In the genomic region with DNA sequence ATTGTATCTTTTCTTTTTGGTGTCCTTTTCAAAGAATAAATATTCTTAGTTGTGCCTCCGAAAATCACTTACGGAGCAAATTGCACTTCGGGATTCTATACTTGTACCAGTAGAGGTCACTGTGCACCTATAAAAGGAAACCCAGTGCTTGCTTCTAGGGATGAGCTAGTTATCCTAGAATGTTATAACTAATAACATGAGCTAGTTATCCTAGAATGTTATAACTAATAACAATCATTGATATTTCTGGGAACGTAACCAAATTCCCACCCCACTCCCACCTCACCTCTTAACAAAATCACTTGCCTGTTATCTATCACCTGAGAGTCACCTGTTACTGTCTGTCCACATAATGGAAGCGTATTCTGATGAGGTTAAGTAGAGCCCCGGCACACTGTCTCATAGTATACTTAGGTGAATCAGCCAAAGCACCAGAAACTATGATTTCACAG, we compare ENCODE assay signal across 8 cellular contexts.
DNase-seq lines count a peak whose midpoint lies in the region; ATAC-seq, FAIRE-seq and TF ChIP-seq lines count a peak whose summit lies in the region.

No MANE protein-coding gene starts in this region.

- no peak overlapping the region for H3K27ac ChIP-seq in keratinocyte (ENCODE audit: control insufficient read depth, insufficient read depth, low read length)
- H3K27ac ChIP-seq in upper lobe of right lung = no peak overlapping the region

- FAIRE-seq in keratinocyte (lab: Jason Lieb, UNC) = peak; percentile 75

- intact Hi-C loops in upper lobe of right lung (cut with DNase I) = no loop called here

- peaks cover 4% of the 10 kb centered on the region for H3K4me1 Mint-ChIP-seq in stimulated activated naive CD8-positive, alpha-beta T cell treated with anti-CD3 and anti-CD28 coated beads, Interleukin-15, Interleukin-2, amounts not matched to agents 100 ng/mL and 50 ng/mL, for 24 hours (ENCODE audit: low read depth)
- peaks cover 11% of the 10 kb centered on the region for H3K4me1 Mint-ChIP-seq in stimulated activated naive CD8-positive, alpha-beta T cell treated with anti-CD3 and anti-CD28 coated beads, Interleukin-15, amount 100 ng/mL, for 72 hours

- H3K27me3 ChIP-seq in keratinocyte (ENCODE audit: control insufficient read depth, extremely low read depth, insufficient read depth, low read length) (no peaks in the 10 kb centered on the region), upper lobe of right lung (no peaks in the 10 kb centered on the region)

- no peak for DNase-seq in stimulated activated naive CD8-positive, alpha-beta T cell treated with anti-CD3 and anti-CD28 coated beads, Interleukin-15, amount 100 ng/mL, for 72 hours
- DNase-seq in NCI-H187 treated with DMSO at 0.1 percent for 48 hours (lab: John Stamatoyannopoulos, UW) = peak; percentile 19
- peak; percentile 64 for DNase-seq in astrocyte of the cerebellum (ENCODE audit: low read depth)
- no peak for DNase-seq in keratinocyte (ENCODE audit: low read depth, low spot score)
- DNase-seq in upper lobe of right lung = no peak
- no peak for DNase-seq in effector CD8-positive, alpha-beta T cell (lab: John Stamatoyannopoulos, UW)

- H2AFZ ChIP-seq in keratinocyte (ENCODE audit: control insufficient read depth, low read length) = no peak overlapping the region

- H3K9me3 Mint-ChIP-seq in stimulated activated naive CD8-positive, alpha-beta T cell treated with anti-CD3 and anti-CD28 coated beads, Interleukin-15, Interleukin-2, amounts not matched to agents 100 ng/mL and 50 ng/mL, for 24 hours = no peaks in the 10 kb centered on the region
- no peaks in the 10 kb centered on the region for H3K9me3 Mint-ChIP-seq in stimulated activated naive CD8-positive, alpha-beta T cell treated with anti-CD3 and anti-CD28 coated beads, Interleukin-15, amount 100 ng/mL, for 72 hours

- H3K4me3 Mint-ChIP-seq in stimulated activated naive CD8-positive, alpha-beta T cell treated with anti-CD3 and anti-CD28 coated beads, Interleukin-15, Interleukin-2, amounts not matched to agents 100 ng/mL and 50 ng/mL, for 24 hours = no peak overlapping the region
- no peak overlapping the region for H3K4me3 Mint-ChIP-seq in stimulated activated naive CD8-positive, alpha-beta T cell treated with anti-CD3 and anti-CD28 coated beads, Interleukin-15, amount 100 ng/mL, for 72 hours

- H3K36me3 ChIP-seq in keratinocyte (ENCODE audit: control insufficient read depth in 2 of 2, extremely low read depth in 1 of 2, insufficient read depth in 2 of 2, low read length in 2 of 2) (peaks cover 0 to 3% of the 10 kb centered on the region in 2 experiments), upper lobe of right lung (peaks cover 3% of the 10 kb centered on the region)

- no peaks in the 10 kb centered on the region for H3K9me1 ChIP-seq in keratinocyte (ENCODE audit: control insufficient read depth, extremely low read depth, insufficient read depth, low read length)

- peaks cover 8% of the 10 kb centered on the region for H3K36me3 Mint-ChIP-seq in stimulated activated naive CD8-positive, alpha-beta T cell treated with anti-CD3 and anti-CD28 coated beads, Interleukin-15, Interleukin-2, amounts not matched to agents 100 ng/mL and 50 ng/mL, for 24 hours (ENCODE audit: low read depth)

- dilution Hi-C loops in keratinocyte (cut with MboI; ENCODE audit: extremely low pct_ligation_motif_present, low sequenced_read_pairs) = no loop called here

- H3K4me1 ChIP-seq in keratinocyte (ENCODE audit: control insufficient read depth, extremely low read depth, insufficient read depth, low read length) (no peaks in the 10 kb centered on the region), upper lobe of right lung (peaks cover 3% of the 10 kb centered on the region)

- in situ Hi-C loops in astrocyte of the cerebellum (cut with HindIII; ENCODE audit: low sequenced_read_pairs) = no loop called here

- ATAC-seq in stimulated activated naive CD8-positive, alpha-beta T cell treated with anti-CD3 and anti-CD28 coated beads, Interleukin-15, amount 100 ng/mL, for 72 hours = no peak
- ATAC-seq in upper lobe of right lung = peak; percentile 63
- no peak for ATAC-seq in HG03039 (IDR thresholded peaks at IDR 0.05; ENCODE audit: unreplicated experiment)

- H3K4me3 ChIP-seq in astrocyte of the cerebellum (ENCODE audit: low read depth, low read length) = no peak overlapping the region
- H3K4me3 ChIP-seq in keratinocyte (ENCODE audit: control insufficient read depth in 2 of 3, extremely low read depth in 1 of 3, insufficient read depth in 2 of 3, low read depth in 1 of 3, low read length in 3 of 3) = no peak overlapping the region
- H3K4me3 ChIP-seq in upper lobe of right lung = no peak overlapping the region

- peak overlapping the region; percentile 2 for H3K27ac Mint-ChIP-seq in stimulated activated naive CD8-positive, alpha-beta T cell treated with anti-CD3 and anti-CD28 coated beads, Interleukin-15, Interleukin-2, amounts not matched to agents 100 ng/mL and 50 ng/mL, for 24 hours
- H3K27ac Mint-ChIP-seq in stimulated activated naive CD8-positive, alpha-beta T cell treated with anti-CD3 and anti-CD28 coated beads, Interleukin-15, amount 100 ng/mL, for 72 hours = no peak overlapping the region

- no peaks in the 10 kb centered on the region for H4K20me1 ChIP-seq in keratinocyte (ENCODE audit: control insufficient read depth, extremely low read depth, insufficient read depth, low read length)

- H3K9ac ChIP-seq in keratinocyte (ENCODE audit: control insufficient read depth, extremely low read depth, insufficient read depth, low read length) = no peak overlapping the region

- TF ChIP-seq CTCF in astrocyte of the cerebellum (IDR thresholded peaks at IDR 0.05; ENCODE audit: low read depth, low read length, missing control alignments) (peak; percentile 69), keratinocyte (optimal IDR thresholded peaks at IDR 0.05 in 1 of 3, IDR thresholded peaks at IDR 0.05 in 1 of 3, conservative IDR thresholded peaks at IDR 0.05 in 1 of 3; ENCODE audit: extremely low read depth in 1 of 3, insufficient read depth in 2 of 3, low read length in 3 of 3) (peak in 2 of 3 experiments; percentile 52 to 57), upper lobe of right lung (IDR thresholded peaks at IDR 0.05) (peak; percentile 71)

- H3K27me3 Mint-ChIP-seq in stimulated activated naive CD8-positive, alpha-beta T cell treated with anti-CD3 and anti-CD28 coated beads, Interleukin-15, Interleukin-2, amounts not matched to agents 100 ng/mL and 50 ng/mL, for 24 hours = no peaks in the 10 kb centered on the region
- no peaks in the 10 kb centered on the region for H3K27me3 Mint-ChIP-seq in stimulated activated naive CD8-positive, alpha-beta T cell treated with anti-CD3 and anti-CD28 coated beads, Interleukin-15, amount 100 ng/mL, for 72 hours

- no peaks in the 10 kb centered on the region for H3K79me2 ChIP-seq in keratinocyte (ENCODE audit: control insufficient read depth, insufficient read depth, low read length)

- H3K9me3 ChIP-seq in keratinocyte (ENCODE audit: control insufficient read depth, low read depth, low read length) (no peaks in the 10 kb centered on the region), upper lobe of right lung (no peaks in the 10 kb centered on the region)

- no peak overlapping the region for H3K4me2 ChIP-seq in keratinocyte (ENCODE audit: control insufficient read depth, extremely low read depth, insufficient read depth, low read depth, low read length)

Comparison
In these comparisons a context has a peak if more than half of its experiments do, and no peak if none do; other contexts are left out.
1. DNase-seq: peak in NCI-H187 treated with DMSO at 0.1 percent for 48 hours (single experiment) and astrocyte of the cerebellum (single experiment); none in stimulated activated naive CD8-positive, alpha-beta T cell treated with anti-CD3 and anti-CD28 coated beads, Interleukin-15, amount 100 ng/mL, for 72 hours (0 of 2), keratinocyte (single experiment), upper lobe of right lung (single experiment) and effector CD8-positive, alpha-beta T cell (single experiment).
2. Peak in every context shown above with its lines, with median percentiles within 50 percentile points of each other: CTCF ChIP-seq.